Comparison of ENCODE assay signal across 1 cellular context in genomic region chr10:5323446-5323845, GRCh38.
TF ChIP-seq lines count a peak whose summit lies in the region.

No MANE protein-coding gene starts in this region.

TF ChIP-seq in HepG2, 621 proteins besides CTCF, POLR2A, EP300 and RAD21:
- TF ChIP-seq ZNF646 (CRISPR knock-in tag; IDR thresholded peaks at IDR 0.05) (no peak), ZNF329 (CRISPR knock-in tag; IDR thresholded peaks at IDR 0.05; ENCODE audit: low read depth) (no peak), CREB1 (IDR thresholded peaks at IDR 0.05) (peak; percentile 23; the same call in 1 of the 2 replicates), CREB1 (CRISPR knock-in tag; IDR thresholded peaks at IDR 0.05) (no peak), SRY (CRISPR knock-in tag; IDR thresholded peaks at IDR 0.05) (no peak), ZFP1 (CRISPR knock-in tag; IDR thresholded peaks at IDR 0.05) (no peak), HOXA5 (CRISPR knock-in tag; IDR thresholded peaks at IDR 0.05) (no peak)
- TF ChIP-seq, protein P1, sequence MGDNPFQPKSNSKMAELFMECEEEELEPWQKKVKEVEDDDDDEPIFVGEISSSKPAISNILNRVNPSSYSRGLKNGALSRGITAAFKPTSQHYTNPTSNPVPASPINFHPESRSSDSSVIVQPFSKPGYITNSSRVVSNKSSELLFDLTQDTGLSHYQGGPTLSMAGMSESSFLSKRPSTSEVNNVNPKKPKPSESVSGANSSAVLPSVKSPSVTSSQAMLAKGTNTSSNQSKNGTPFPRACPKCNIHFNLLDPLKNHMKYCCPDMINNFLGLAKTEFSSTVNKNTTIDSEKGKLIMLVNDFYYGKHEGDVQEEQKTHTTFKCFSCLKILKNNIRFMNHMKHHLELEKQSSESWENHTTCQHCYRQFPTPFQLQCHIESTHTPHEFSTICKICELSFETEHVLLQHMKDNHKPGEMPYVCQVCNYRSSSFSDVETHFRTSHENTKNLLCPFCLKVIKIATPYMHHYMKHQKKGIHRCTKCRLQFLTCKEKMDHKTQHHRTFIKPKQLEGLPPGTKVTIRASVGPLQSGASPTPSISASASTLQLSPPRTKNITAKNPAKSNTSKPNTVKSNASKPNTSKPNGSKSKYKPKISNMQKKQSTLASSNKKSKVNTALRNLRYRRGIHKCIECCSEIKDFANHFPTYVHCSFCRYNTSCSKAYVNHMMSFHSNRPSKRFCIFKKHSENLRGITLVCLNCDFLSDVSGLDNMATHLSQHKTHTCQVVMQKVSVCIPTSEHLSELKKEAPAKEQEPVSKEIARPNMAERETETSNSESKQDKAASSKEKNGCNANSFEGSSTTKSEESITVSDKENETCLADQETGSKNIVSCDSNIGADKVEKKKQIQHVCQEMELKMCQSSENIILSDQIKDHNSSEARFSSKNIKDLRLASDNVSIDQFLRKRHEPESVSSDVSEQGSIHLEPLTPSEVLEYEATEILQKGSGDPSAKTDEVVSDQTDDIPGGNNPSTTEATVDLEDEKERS (CRISPR knock-in tag; IDR thresholded peaks at IDR 0.05) = no peak
